ENCODE assay signal across 8 cellular contexts in the genomic region with DNA sequence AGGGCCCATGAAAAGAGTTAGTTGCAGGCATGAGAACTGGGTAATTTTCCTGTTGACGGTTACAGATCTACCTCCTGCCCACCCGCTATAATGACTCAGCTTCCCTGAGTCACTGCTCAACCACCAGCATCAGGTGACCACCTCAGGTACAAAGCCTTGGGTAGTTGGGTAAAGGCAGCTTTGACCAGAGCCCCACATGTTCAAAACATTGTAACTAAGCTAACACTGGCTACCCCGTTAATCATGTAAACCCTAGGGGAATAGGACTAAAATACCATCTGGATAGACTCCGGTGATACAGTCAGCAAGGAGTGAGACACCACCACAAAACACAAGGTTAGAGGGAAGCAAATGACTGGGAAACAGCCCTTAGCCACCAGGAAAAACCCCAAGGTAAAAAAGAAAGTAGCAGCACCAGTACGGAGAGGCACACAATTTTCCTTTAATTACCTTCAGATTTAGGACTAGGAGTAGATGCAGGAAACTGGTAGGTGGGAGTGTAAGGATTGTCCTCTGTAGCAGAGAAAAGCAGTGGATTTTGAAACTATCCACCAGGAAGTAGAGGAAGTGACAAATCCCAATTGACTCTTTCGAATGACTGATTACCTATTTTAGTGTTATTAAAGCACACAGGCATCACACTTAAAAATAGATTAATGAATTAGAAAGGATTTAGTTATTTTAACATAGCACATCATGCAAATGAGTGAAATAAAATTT.
A peak's percentile ranks its signal among the peaks of the same experiment; 100 is the strongest.
DNase-seq lines count a peak whose midpoint lies in the region; ATAC-seq and TF ChIP-seq lines count a peak whose summit lies in the region.

No MANE protein-coding gene starts in this region.

- no peaks in the 10 kb centered on the region for H3K27me3 ChIP-seq in Loucy (ENCODE audit: insufficient read depth, low read length, poor library complexity, severe bottlenecking)
- H3K27me3 ChIP-seq in esophagus muscularis mucosa = no peaks in the 10 kb centered on the region
- no peaks in the 10 kb centered on the region for H3K27me3 ChIP-seq in endodermal cell (ENCODE audit: control insufficient read depth, insufficient read depth, low read length, poor library complexity, severe bottlenecking)

- H3K4me1 ChIP-seq in Loucy (ENCODE audit: insufficient read depth, low read length, poor library complexity, severe bottlenecking) (peaks cover 19% of the 10 kb centered on the region), esophagus muscularis mucosa (peaks cover 81 to 97% (median 95%) of the 10 kb centered on the region in 4 donors), endodermal cell (ENCODE audit: control insufficient read depth, insufficient read depth, low read length) (no peaks in the 10 kb centered on the region)

- H3K9me2 ChIP-seq in Loucy (replicated peaks; ENCODE audit: low read depth, low read length) = no peaks in the 10 kb centered on the region

- H3K79me2 ChIP-seq in Loucy (ENCODE audit: insufficient read depth, low read length) = no peaks in the 10 kb centered on the region

- intact Hi-C loops in esophagus muscularis mucosa (cut with DNase I) = no loop called here

- CTCF ChIA-PET in activated naive CD4-positive, alpha-beta T cell treated with anti-CD3 and anti-CD28 coated beads, Interleukin-2, amount 10 ng/mL, durations not matched to agents 7 days and 5 days (lab: Charles Lee) = interaction anchor here (2.5 kb wide), 1 partner anchor 20 kb away, joined by 13 read pairs; no protein-coding TSS in a partner anchor

- peak overlapping the region; percentile 42 to 97 (median 82) for H3K27ac ChIP-seq in esophagus muscularis mucosa (replicated peaks in 1 of 4)
- H3K27ac ChIP-seq in endodermal cell (ENCODE audit: low read depth, low read length) = no peak overlapping the region

- no peaks in the 10 kb centered on the region for H3K27me3 Mint-ChIP-seq in endodermal cell (ENCODE audit: insufficient read depth)
- peaks cover 6% of the 10 kb centered on the region for H3K27me3 Mint-ChIP-seq in activated naive CD4-positive, alpha-beta T cell treated with anti-CD3 and anti-CD28 coated beads, Interleukin-2, amount 10 ng/mL, durations not matched to agents 7 days and 5 days

- H4K20me1 ChIP-seq in Loucy (ENCODE audit: insufficient read depth, low read length, poor library complexity, severe bottlenecking) = no peaks in the 10 kb centered on the region

- peaks cover 5% of the 10 kb centered on the region for H3K4me1 Mint-ChIP-seq in endodermal cell
- H3K4me1 Mint-ChIP-seq in activated naive CD4-positive, alpha-beta T cell treated with anti-CD3 and anti-CD28 coated beads, Interleukin-2, amount 10 ng/mL, durations not matched to agents 7 days and 5 days = peaks cover 5% of the 10 kb centered on the region

- H3K4me3 Mint-ChIP-seq in endodermal cell = no peak overlapping the region
- H3K4me3 Mint-ChIP-seq in activated naive CD4-positive, alpha-beta T cell treated with anti-CD3 and anti-CD28 coated beads, Interleukin-2, amount 10 ng/mL, durations not matched to agents 7 days and 5 days = no peak overlapping the region

- peak; percentile 84 for DNase-seq in Daoy (ENCODE audit: low read depth)
- no peak for DNase-seq in esophagus muscularis mucosa (ENCODE audit: extremely low spot score)
- no peak for DNase-seq in endodermal cell
- no peak for DNase-seq in left lobe of liver (ENCODE audit: low spot score)
- DNase-seq in NCI-H2029 treated with DMSO at 0.1 percent for 48 hours (lab: John Stamatoyannopoulos, UW) = no peak
- DNase-seq in activated naive CD4-positive, alpha-beta T cell treated with anti-CD3 and anti-CD28 coated beads, Interleukin-2, amount 10 ng/mL, durations not matched to agents 7 days and 5 days = no peak

- no peaks in the 10 kb centered on the region for H3K9me3 Mint-ChIP-seq in endodermal cell
- H3K9me3 Mint-ChIP-seq in activated naive CD4-positive, alpha-beta T cell treated with anti-CD3 and anti-CD28 coated beads, Interleukin-2, amount 10 ng/mL, durations not matched to agents 7 days and 5 days = no peaks in the 10 kb centered on the region

- ATAC-seq in GM19463 (IDR thresholded peaks at IDR 0.05; ENCODE audit: unreplicated experiment) = peak; percentile 53
- ATAC-seq in left lobe of liver = no peak

- H3K9ac ChIP-seq in Loucy (ENCODE audit: low read depth, low read length, poor library complexity, severe bottlenecking) (no peak overlapping the region), endodermal cell (ENCODE audit: extremely low read depth, low read length, poor library complexity, severe bottlenecking) (no peak overlapping the region)

- no peaks in the 10 kb centered on the region for H3K9me3 ChIP-seq in Loucy (ENCODE audit: insufficient read depth, low read depth, low read length)
- H3K9me3 ChIP-seq in esophagus muscularis mucosa = no peaks in the 10 kb centered on the region
- H3K9me3 ChIP-seq in endodermal cell (ENCODE audit: control insufficient read depth, low read length) = no peaks in the 10 kb centered on the region

- TF ChIP-seq POLR2A in esophagus muscularis mucosa (IDR thresholded peaks at IDR 0.05; ENCODE audit: low read depth) = no peak

- no peak for TF ChIP-seq CTCF in Loucy (conservative IDR thresholded peaks at IDR 0.05; ENCODE audit: low read length)
- TF ChIP-seq CTCF in esophagus muscularis mucosa (IDR thresholded peaks at IDR 0.05) = no peak
- no peak for TF ChIP-seq CTCF in endodermal cell (conservative IDR thresholded peaks at IDR 0.05)

- H3K36me3 Mint-ChIP-seq in endodermal cell (ENCODE audit: low read depth) = peaks cover 19% of the 10 kb centered on the region
- H3K36me3 Mint-ChIP-seq in activated naive CD4-positive, alpha-beta T cell treated with anti-CD3 and anti-CD28 coated beads, Interleukin-2, amount 10 ng/mL, durations not matched to agents 7 days and 5 days = no peaks in the 10 kb centered on the region

- no peak for TF ChIP-seq EP300 in esophagus muscularis mucosa (IDR thresholded peaks at IDR 0.05)

- no peak overlapping the region for H3K4me3 ChIP-seq in Loucy (ENCODE audit: low read length, poor library complexity, severe bottlenecking)
- H3K4me3 ChIP-seq in esophagus muscularis mucosa = no peak overlapping the region
- H3K4me3 ChIP-seq in endodermal cell (ENCODE audit: low read length) = no peak overlapping the region

- H2AFZ ChIP-seq in Loucy (ENCODE audit: low read length) = no peak overlapping the region

- no peaks in the 10 kb centered on the region for H3K36me3 ChIP-seq in Loucy (ENCODE audit: insufficient read depth, low read length)
- peaks cover 46 to 93% (median 89%) of the 10 kb centered on the region in 4 donors for H3K36me3 ChIP-seq in esophagus muscularis mucosa
- no peaks in the 10 kb centered on the region for H3K36me3 ChIP-seq in endodermal cell (ENCODE audit: control insufficient read depth, insufficient read depth, low read length)

- H3K27ac Mint-ChIP-seq in endodermal cell = no peak overlapping the region
- H3K27ac Mint-ChIP-seq in activated naive CD4-positive, alpha-beta T cell treated with anti-CD3 and anti-CD28 coated beads, Interleukin-2, amount 10 ng/mL, durations not matched to agents 7 days and 5 days = no peak overlapping the region

- no peaks in the 10 kb centered on the region for H3F3A ChIP-seq in Loucy (ENCODE audit: low read depth)

- whole genome bisulfite sequencing in esophagus muscularis mucosa = 69% methylated on average over 5 of the region's 6 CpGs
- WGBS in endodermal cell (ENCODE audit: insufficient coverage in 1 of 2, insufficient read length in 1 of 2), 2 experiments = 95 to 100% methylated on average over 3 to 5 of the region's 6 CpGs

- H3K4me2 ChIP-seq in Loucy (ENCODE audit: low read depth, low read length, poor library complexity, severe bottlenecking) = peak overlapping the region; percentile 47
